In genomic region chr10:51397695-51398094, GRCh38 we compare ENCODE assay signal across 10 cellular contexts.
DNase-seq lines count a peak whose midpoint lies in the region; ATAC-seq and TF ChIP-seq lines count a peak whose summit lies in the region.
"Had no signal": no experiment of that assay in that cellular context is flagged by ENCODE, and none has a peak within 500 bp of the region (broad histone marks: within the 10 kb centered on the region; RNA-seq: fewer than 3 reads in every experiment).

No MANE protein-coding gene starts in this region.

- no peak for TF ChIP-seq CTCF in uterus (IDR thresholded peaks at IDR 0.05)

- intact Hi-C loops in uterus (cut with DNase I; ENCODE audit: low total_unique reads) = no loop called here

- H3K4me1 ChIP-seq in uterus = peaks cover 0 to 9% of the 10 kb centered on the region in 2 donors
- H3K4me1 ChIP-seq: SJSA1 had no signal

- DNase-seq in NCI-H1694 (lab: John Stamatoyannopoulos, UW) (peak; percentile 9), cerebellar cortex (ENCODE audit: low spot score) (peak; percentile 37), kidney glomerular epithelial cell (lab: John Stamatoyannopoulos, UW) (peak; percentile 49), uterus (peak; percentile 58 to 61), NCI-H524 treated with DMSO at 0.1 percent for 48 hours (lab: John Stamatoyannopoulos, UW) (no peak)
- no peak for DNase-seq in NK-92 treated with Interleukin-12 subunit alpha and Interleukin-12 subunit beta, amount 100 ng/mL, for 24 hours (lab: John Stamatoyannopoulos, UW)
- DNase-seq: effector CD4-positive, alpha-beta T cell; KG1 had no signal

- no peak for ATAC-seq in HG02852 (IDR thresholded peaks at IDR 0.05; ENCODE audit: unreplicated experiment)

- no peaks in the 10 kb centered on the region for H3K9me3 ChIP-seq in uterus
- H3K9me3 ChIP-seq: SJSA1 had no signal

- no peaks in the 10 kb centered on the region for H3K27me3 ChIP-seq in uterus
- H3K27me3 ChIP-seq: SJSA1 had no signal

- TF ChIP-seq POLR2A in uterus (IDR thresholded peaks at IDR 0.05) = no peak

- no peak overlapping the region for H3K4me3 ChIP-seq in uterus
- H3K4me3 ChIP-seq: SJSA1 had no signal

- H3K27ac ChIP-seq in uterus = no peak overlapping the region
- H3K27ac ChIP-seq: SJSA1 had no signal

- no peaks in the 10 kb centered on the region for H3K36me3 ChIP-seq in uterus
- H3K36me3 ChIP-seq: SJSA1 had no signal

Comparison
In these comparisons a context has a peak if more than half of its experiments do, and no peak if none do; other contexts are left out.
1. DNase-seq: peak in NCI-H1694 (single experiment), cerebellar cortex (single experiment), kidney glomerular epithelial cell (single experiment) and uterus (2 of 2); none in NCI-H524 treated with DMSO at 0.1 percent for 48 hours (single experiment) and NK-92 treated with Interleukin-12 subunit alpha and Interleukin-12 subunit beta, amount 100 ng/mL, for 24 hours (single experiment).